In the genomic region with DNA sequence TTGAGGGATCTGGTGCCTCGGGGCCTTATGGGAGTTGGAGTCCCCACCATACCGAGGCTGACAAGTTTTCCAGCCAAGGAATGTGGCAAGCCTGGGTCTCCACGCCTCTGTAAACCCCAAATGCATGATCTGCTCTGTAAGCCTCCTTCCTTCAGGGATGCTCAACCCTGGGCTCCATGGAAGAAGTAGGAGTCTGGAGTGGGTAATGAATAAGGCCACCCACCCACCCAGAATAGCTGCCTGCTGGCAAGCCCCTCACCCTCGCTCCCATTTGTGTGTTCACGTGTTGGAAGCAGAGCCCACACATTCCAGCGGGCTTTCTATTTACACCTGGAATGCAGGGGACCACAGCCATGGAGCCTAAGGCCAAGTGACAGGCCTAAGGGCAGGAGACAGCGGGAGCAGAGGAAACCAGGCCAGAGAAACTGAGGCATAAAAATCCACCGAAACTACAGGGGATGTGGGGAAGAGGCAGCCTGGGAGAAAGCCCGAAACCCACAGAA, we compare ENCODE assay signal across 7 cellular contexts. TPM values are rescaled to one million over a fixed set of nuclear protein-coding genes. Genes with fewer than 3 reads are reported as not detected.
DNase-seq lines count a peak whose midpoint lies in the region; ATAC-seq and TF ChIP-seq lines count a peak whose summit lies in the region.

No MANE protein-coding gene starts in this region.

- peak overlapping the region; percentile 82 for H3K27ac ChIP-seq in hepatocyte

- H3K27me3 ChIP-seq in hepatocyte = no peaks in the 10 kb centered on the region

- intact Hi-C loops in activated CD4-positive, alpha-beta memory T cell treated with anti-CD3 and anti-CD28 coated beads for 36 hours (cut with micrococcal nuclease) = loop anchor here (2.0 kb wide), 1 partner anchor 92 kb away; a partner anchor contains a TSS

- H3K9me3 Mint-ChIP-seq in HFFc6 = no peaks in the 10 kb centered on the region
- no peaks in the 10 kb centered on the region for H3K9me3 Mint-ChIP-seq in activated CD4-positive, alpha-beta memory T cell treated with anti-CD3 and anti-CD28 coated beads for 36 hours
- H3K9me3 Mint-ChIP-seq in stimulated activated effector memory CD8-positive, alpha-beta T cell treated with anti-CD3 and anti-CD28 coated beads, Interleukin-12 subunit alpha, Interleukin-12 subunit beta, amount 100 ng/mL, for 72 hours = no peaks in the 10 kb centered on the region

- H3K27me3 Mint-ChIP-seq in HFFc6 (ENCODE audit: insufficient read depth) = peaks cover 17% of the 10 kb centered on the region
- peaks cover 7% of the 10 kb centered on the region for H3K27me3 Mint-ChIP-seq in activated CD4-positive, alpha-beta memory T cell treated with anti-CD3 and anti-CD28 coated beads for 36 hours

- peaks cover 34% of the 10 kb centered on the region for H3K4me1 ChIP-seq in hepatocyte (ENCODE audit: insufficient read depth)

- H3K4me2 ChIP-seq in hepatocyte = peak overlapping the region; percentile 80

- ATAC-seq in stimulated activated effector memory CD8-positive, alpha-beta T cell treated with anti-CD3 and anti-CD28 coated beads, Interleukin-12 subunit alpha, Interleukin-12 subunit beta, amount 100 ng/mL, for 72 hours = no peak

- peaks cover 56% of the 10 kb centered on the region for H3K79me2 ChIP-seq in hepatocyte

- H3K4me3 Mint-ChIP-seq in HFFc6 = peak overlapping the region; percentile 88
- peak overlapping the region; percentile 85 for H3K4me3 Mint-ChIP-seq in activated CD4-positive, alpha-beta memory T cell treated with anti-CD3 and anti-CD28 coated beads for 36 hours
- H3K4me3 Mint-ChIP-seq in stimulated activated effector memory CD8-positive, alpha-beta T cell treated with anti-CD3 and anti-CD28 coated beads, Interleukin-12 subunit alpha, Interleukin-12 subunit beta, amount 100 ng/mL, for 72 hours = peak overlapping the region; percentile 77

- H2AFZ ChIP-seq in hepatocyte = no peak overlapping the region

- H3K36me3 Mint-ChIP-seq in HFFc6 (ENCODE audit: low read depth) = peaks cover 8% of the 10 kb centered on the region
- H3K36me3 Mint-ChIP-seq in activated CD4-positive, alpha-beta memory T cell treated with anti-CD3 and anti-CD28 coated beads for 36 hours = no peaks in the 10 kb centered on the region
- peaks cover 36% of the 10 kb centered on the region for H3K36me3 Mint-ChIP-seq in stimulated activated effector memory CD8-positive, alpha-beta T cell treated with anti-CD3 and anti-CD28 coated beads, Interleukin-12 subunit alpha, Interleukin-12 subunit beta, amount 100 ng/mL, for 72 hours

- TF ChIP-seq CTCF in HFFc6 (IDR thresholded peaks at IDR 0.05) = no peak; the same call in 1 of the 2 replicates
- TF ChIP-seq CTCF in hepatocyte (IDR thresholded peaks at IDR 0.05; ENCODE audit: poor library complexity) = no peak

- DNase-seq in HFFc6 = no peak
- DNase-seq in activated CD4-positive, alpha-beta memory T cell treated with anti-CD3 and anti-CD28 coated beads for 36 hours = no peak
- DNase-seq in hepatocyte (ENCODE audit: low spot score) = no peak
- DNase-seq in stimulated activated effector memory CD8-positive, alpha-beta T cell treated with anti-CD3 and anti-CD28 coated beads, Interleukin-12 subunit alpha, Interleukin-12 subunit beta, amount 100 ng/mL, for 72 hours (ENCODE audit: low spot score in 2 of 2) = no peak
- DNase-seq in stimulated activated CD4-positive, alpha-beta T cell treated with anti-CD3 and anti-CD28 coated beads, Interleukin-4, amount 100 ng/mL, for 4 hours = no peak
- no peak for DNase-seq in A172 (ENCODE audit: low spot score)
- no peak for DNase-seq in dermis blood vessel endothelial cell

- H3K36me3 ChIP-seq in hepatocyte (replicated peaks; ENCODE audit: insufficient read depth, low read depth) = no peaks in the 10 kb centered on the region

- peaks cover 75% of the 10 kb centered on the region for H3K4me1 Mint-ChIP-seq in HFFc6 (ENCODE audit: low read depth)
- H3K4me1 Mint-ChIP-seq in activated CD4-positive, alpha-beta memory T cell treated with anti-CD3 and anti-CD28 coated beads for 36 hours (ENCODE audit: low read depth) = peaks cover 53% of the 10 kb centered on the region
- peaks cover 53% of the 10 kb centered on the region for H3K4me1 Mint-ChIP-seq in stimulated activated effector memory CD8-positive, alpha-beta T cell treated with anti-CD3 and anti-CD28 coated beads, Interleukin-12 subunit alpha, Interleukin-12 subunit beta, amount 100 ng/mL, for 72 hours

- no peaks in the 10 kb centered on the region for H3K9me2 ChIP-seq in hepatocyte (replicated peaks; ENCODE audit: insufficient read depth)

- no peak overlapping the region for H3K4me3 ChIP-seq in hepatocyte

- peaks cover 12% of the 10 kb centered on the region for H4K20me1 ChIP-seq in hepatocyte (ENCODE audit: insufficient read depth, poor library complexity, severe bottlenecking)

- CTCF ChIA-PET in activated CD4-positive, alpha-beta memory T cell treated with anti-CD3 and anti-CD28 coated beads for 36 hours (lab: Charles Lee) = interaction anchor here (1.2 to 2.4 kb wide), 5 partner anchors 19 to 169 kb away, joined by 4 to 10 read pairs (median 5); a partner anchor contains a TSS

- POLR2A ChIA-PET in activated CD4-positive, alpha-beta memory T cell treated with anti-CD3 and anti-CD28 coated beads for 36 hours (lab: Charles Lee) = interaction anchor here (1.0 to 1.7 kb wide), 2 partner anchors 10 to 180 kb away, joined by 4 to 7 read pairs; a partner anchor contains a TSS

- WGBS in hepatocyte (ENCODE audit: low lambda C conversion rate, missing lambda C conversion rate) = 8% methylated on average over 9 of the region's 9 CpGs

- no peaks in the 10 kb centered on the region for H3K9me3 ChIP-seq in hepatocyte (ENCODE audit: low read depth)

- H3K27ac Mint-ChIP-seq in HFFc6 = peak overlapping the region; percentile 96
- H3K27ac Mint-ChIP-seq in activated CD4-positive, alpha-beta memory T cell treated with anti-CD3 and anti-CD28 coated beads for 36 hours = peak overlapping the region; percentile 89
- peak overlapping the region; percentile 90 for H3K27ac Mint-ChIP-seq in stimulated activated effector memory CD8-positive, alpha-beta T cell treated with anti-CD3 and anti-CD28 coated beads, Interleukin-12 subunit alpha, Interleukin-12 subunit beta, amount 100 ng/mL, for 72 hours

RNA-seq across cellular contexts. Expression of a gene that starts 4.4 kb away (rescaled TPM):
- total RNA-seq in HFFc6 (2021; fragmentation: NEBNext Ultra II Directional; extraction: Animal tissue kit (Norgen Biotek cat#: 25700)) = 10 to 100 TPM; 27.8 to 34.3 (median 28.1) TPM
- total RNA-seq in activated CD4-positive, alpha-beta memory T cell treated with anti-CD3 and anti-CD28 coated beads for 36 hours = 1 to 10 TPM; 7.9 to 8.4 TPM
- total RNA-seq in hepatocyte (8.4 and 10.7 TPM in 2 replicates), dermis blood vessel endothelial cell (13.4 and 21.5 TPM in 2 replicates)
- 2.9 and 7.6 TPM in 2 replicates for polyA plus RNA-seq in hepatocyte
- 7.2 and 7.3 TPM in 2 replicates for total RNA-seq in A172 (2014; rRNA removed; shearing (Covaris generic))

RNA-seq across cellular contexts. Expression of a gene that starts 4.6 kb away (rescaled TPM):
- 100 to 1,000 TPM; 378 to 463 (median 405) TPM for total RNA-seq in HFFc6 (2021; fragmentation: NEBNext Ultra II Directional; extraction: Animal tissue kit (Norgen Biotek cat#: 25700))
- 100 to 1,000 TPM; 332 to 340 TPM for total RNA-seq in activated CD4-positive, alpha-beta memory T cell treated with anti-CD3 and anti-CD28 coated beads for 36 hours
- 298 and 469 TPM in 2 replicates for total RNA-seq in hepatocyte
- 1,250 and 1,676 TPM in 2 replicates for polyA plus RNA-seq in hepatocyte
- total RNA-seq in A172 (2014; rRNA removed; shearing (Covaris generic)) = 278 and 349 TPM in 2 replicates
- total RNA-seq in dermis blood vessel endothelial cell = 196 and 385 TPM in 2 replicates

RNA-seq across cellular contexts. Expression of a gene that starts 19.1 kb away (rescaled TPM):
- total RNA-seq in HFFc6 (2021; fragmentation: NEBNext Ultra II Directional; extraction: Animal tissue kit (Norgen Biotek cat#: 25700)) = 10 to 100 TPM; 24.9 to 29.1 (median 27.0) TPM
- total RNA-seq in activated CD4-positive, alpha-beta memory T cell treated with anti-CD3 and anti-CD28 coated beads for 36 hours = 10 to 100 TPM; 44.7 to 48.2 TPM
- total RNA-seq in hepatocyte = 56.1 and 62.1 TPM in 2 replicates
- polyA plus RNA-seq in hepatocyte = 74.6 and 74.7 TPM in 2 replicates
- 65.1 and 82.4 TPM in 2 replicates for total RNA-seq in A172 (2014; rRNA removed; shearing (Covaris generic))
- 32.8 and 45.7 TPM in 2 replicates for total RNA-seq in dermis blood vessel endothelial cell

RNA-seq across cellular contexts. Expression of a gene that starts 24.1 kb away (rescaled TPM):
- 10 to 100 TPM; 57.0 to 75.0 (median 68.2) TPM for total RNA-seq in HFFc6 (2021; fragmentation: NEBNext Ultra II Directional; extraction: Animal tissue kit (Norgen Biotek cat#: 25700))
- total RNA-seq in activated CD4-positive, alpha-beta memory T cell treated with anti-CD3 and anti-CD28 coated beads for 36 hours = 10 to 100 TPM; 24.0 to 28.7 TPM
- 53.9 and 57.9 TPM in 2 replicates for total RNA-seq in hepatocyte
- 77.7 and 78.6 TPM in 2 replicates for polyA plus RNA-seq in hepatocyte
- total RNA-seq in A172 (2014; rRNA removed; shearing (Covaris generic)) = 59.5 and 75.3 TPM in 2 replicates
- 41.4 and 42.8 TPM in 2 replicates for total RNA-seq in dermis blood vessel endothelial cell

RNA-seq across cellular contexts. Expression of a gene that starts 27.1 kb away (rescaled TPM):
- 100 to 1,000 TPM; 399 to 470 (median 426) TPM for total RNA-seq in HFFc6 (2021; fragmentation: NEBNext Ultra II Directional; extraction: Animal tissue kit (Norgen Biotek cat#: 25700))
- 100 to 1,000 TPM; 188 to 199 TPM for total RNA-seq in activated CD4-positive, alpha-beta memory T cell treated with anti-CD3 and anti-CD28 coated beads for 36 hours
- total RNA-seq in hepatocyte (309 and 327 TPM in 2 replicates), dermis blood vessel endothelial cell (148 and 196 TPM in 2 replicates)
- polyA plus RNA-seq in hepatocyte = 992 and 1,031 TPM in 2 replicates
- total RNA-seq in A172 (2014; rRNA removed; shearing (Covaris generic)) = 144 and 238 TPM in 2 replicates
